8 cellular contexts compared by ENCODE assay signal in genomic region chr11:288328-289144, GRCh38. TPM values are rescaled to one million over a fixed set of nuclear protein-coding genes. Genes with fewer than 3 reads are reported as not detected.
A peak's percentile ranks its signal among the peaks of the same experiment; 100 is the strongest.
DNase-seq lines count a peak whose midpoint lies in the region; ATAC-seq, FAIRE-seq and TF ChIP-seq lines count a peak whose summit lies in the region.

PGGHG (plus strand) TSS chr11:289126; CDS start chr11:289817, 691 bp downstream.

- FAIRE-seq in bronchial epithelial cell (lab: Jason Lieb, UNC): no peak
- no peak for FAIRE-seq in kidney (lab: Jason Lieb, UNC)

- H3K27me3 ChIP-seq in HUES6 (ENCODE audit: control insufficient read depth, insufficient read depth, low read length): peaks cover 21% of the 10 kb centered on the region
- peaks cover 14% of the 10 kb centered on the region for H3K27me3 ChIP-seq in bronchial epithelial cell (ENCODE audit: control insufficient read depth, insufficient read depth, low read length)

- H3K9me3 ChIP-seq in HUES6 (ENCODE audit: control insufficient read depth, insufficient read depth, low read depth, low read length) (no peaks in the 10 kb centered on the region), kidney (ENCODE audit: control insufficient read depth in 1 of 2, low read length in 2 of 2) (no peaks in the 10 kb centered on the region)

- TF ChIP-seq CTCF in bronchial epithelial cell (IDR thresholded peaks at IDR 0.05; ENCODE audit: insufficient read depth, low read length, severe bottlenecking) (no peak), kidney (IDR thresholded peaks at IDR 0.05; ENCODE audit: borderline replicate concordance, extremely low read depth, insufficient read depth) (no peak)

- peak; percentile 64 for ATAC-seq in GM18867 (IDR thresholded peaks at IDR 0.05; ENCODE audit: unreplicated experiment)

- H3K36me3 ChIP-seq in HUES6 (ENCODE audit: control insufficient read depth, insufficient read depth, low read length) (peaks cover 12% of the 10 kb centered on the region), bronchial epithelial cell (ENCODE audit: control insufficient read depth, insufficient read depth, low read length) (no peaks in the 10 kb centered on the region), kidney (ENCODE audit: control insufficient read depth in 1 of 2, insufficient read depth in 2 of 2, low read length in 2 of 2) (no peaks in the 10 kb centered on the region)

- in situ Hi-C loops in ACHN (cut with HindIII; ENCODE audit: low pct_ligation_motif_present, low pct_unique_long_range_greater_than_20kb, low sequenced_read_pairs): no loop called here

- DNase-seq in ACHN: peak; percentile 36
- DNase-seq in T-helper 9 cell: peak; percentile 50
- no peak for DNase-seq in bronchial epithelial cell (ENCODE audit: low read depth)
- DNase-seq in kidney: peak; percentile 93
- peak; percentile 45 to 57 for DNase-seq in stimulated activated CD4-positive, alpha-beta T cell treated with anti-CD3 and anti-CD28 coated beads, Interleukin-4, amount 100 ng/mL, for 4 hours
- no peak for DNase-seq in NCI-H774 (lab: John Stamatoyannopoulos, UW)

- intact Hi-C loops in kidney (cut with DNase I): no loop called here

- peak within 1 kb of the TSS; percentile 36 for H3K9ac ChIP-seq in HUES6 (ENCODE audit: low read length)
- H3K9ac ChIP-seq in kidney (ENCODE audit: low read length in 2 of 2): peak within 1 kb of the TSS; percentile 29 to 40

- H3K27ac ChIP-seq in HUES6 (ENCODE audit: low read depth, low read length): no peak within 1 kb of the TSS
- peak within 1 kb of the TSS in 1 of 2 donors; percentile 20 for H3K27ac ChIP-seq in kidney (ENCODE audit: low read depth in 2 of 2, low read length in 2 of 2)

- H3K4me3 ChIP-seq in HUES6 (ENCODE audit: low read depth, low read length) (peak within 1 kb of the TSS; percentile 64), bronchial epithelial cell (ENCODE audit: low read depth, low read length) (peak within 1 kb of the TSS; percentile 39), kidney (ENCODE audit: low read length in 2 of 2) (peak within 1 kb of the TSS; percentile 60 to 65)

- peaks cover 46% of the 10 kb centered on the region for H3K4me1 ChIP-seq in HUES6 (ENCODE audit: control insufficient read depth, insufficient read depth, low read length)
- H3K4me1 ChIP-seq in kidney (ENCODE audit: control insufficient read depth in 1 of 2, insufficient read depth in 1 of 2, low read depth in 1 of 2, low read length in 2 of 2): peaks cover 0 to 8% of the 10 kb centered on the region in 2 donors

RNA-seq across cellular contexts. Expression of gene PGGHG, which starts in this region (rescaled TPM):
- total RNA-seq in bronchial epithelial cell (1.7 and 3.2 TPM in 2 replicates), kidney (64.1 TPM)
- 16.1 TPM for polyA plus RNA-seq in kidney (ENCODE audit: insufficient read depth, low read depth, low replicate concordance)

Comparison
In these comparisons a context has a peak if more than half of its experiments do, and no peak if none do; other contexts are left out.
1. RNA of gene PGGHG (total RNA-seq): 64.1 TPM in kidney (single experiment); 1.7 to 3.2 TPM in bronchial epithelial cell; every median in the first group is over 10 times any median in the second.
2. DNase-seq: peak in ACHN (single experiment), T-helper 9 cell (single experiment), kidney (single experiment) and stimulated activated CD4-positive, alpha-beta T cell treated with anti-CD3 and anti-CD28 coated beads, Interleukin-4, amount 100 ng/mL, for 4 hours (2 of 2); none in bronchial epithelial cell (single experiment) and NCI-H774 (single experiment).
3. Peak in every context shown above with its lines, with median percentiles within 50 percentile points of each other: H3K4me3 ChIP-seq.